In the genomic region with DNA sequence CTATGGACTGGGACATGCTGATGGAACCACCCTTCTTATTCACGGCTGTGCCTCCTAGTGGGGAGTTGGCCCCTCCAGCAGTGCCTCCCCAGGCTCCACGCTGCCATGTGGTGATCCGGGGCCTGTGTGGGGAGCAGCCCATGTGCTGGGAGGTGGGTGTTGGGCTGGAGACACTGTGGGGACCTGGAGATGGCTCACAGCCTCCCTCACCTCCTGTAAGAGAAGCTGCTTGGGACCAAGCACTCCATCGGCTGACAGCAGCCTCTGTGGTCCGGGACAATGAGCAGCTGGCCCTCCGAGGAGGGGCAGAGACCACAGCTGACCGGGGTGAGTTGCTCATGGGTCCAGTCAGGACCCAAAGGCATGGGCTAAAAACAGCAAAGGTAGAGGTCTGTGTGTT, we compare ENCODE assay signal across 1 cellular context.
TF ChIP-seq lines count a peak whose summit lies in the region.

No MANE protein-coding gene starts in this region.

TF ChIP-seq in WTC11, 78 proteins besides CTCF, POLR2A, EP300 and RAD21 (continued from another document):
- TF ChIP-seq, protein P1, sequence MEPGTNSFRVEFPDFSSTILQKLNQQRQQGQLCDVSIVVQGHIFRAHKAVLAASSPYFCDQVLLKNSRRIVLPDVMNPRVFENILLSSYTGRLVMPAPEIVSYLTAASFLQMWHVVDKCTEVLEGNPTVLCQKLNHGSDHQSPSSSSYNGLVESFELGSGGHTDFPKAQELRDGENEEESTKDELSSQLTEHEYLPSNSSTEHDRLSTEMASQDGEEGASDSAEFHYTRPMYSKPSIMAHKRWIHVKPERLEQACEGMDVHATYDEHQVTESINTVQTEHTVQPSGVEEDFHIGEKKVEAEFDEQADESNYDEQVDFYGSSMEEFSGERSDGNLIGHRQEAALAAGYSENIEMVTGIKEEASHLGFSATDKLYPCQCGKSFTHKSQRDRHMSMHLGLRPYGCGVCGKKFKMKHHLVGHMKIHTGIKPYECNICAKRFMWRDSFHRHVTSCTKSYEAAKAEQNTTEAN (CRISPR knock-in tag; IDR thresholded peaks at IDR 0.05) = no peak
- TF ChIP-seq NR1H2 (CRISPR knock-in tag; IDR thresholded peaks at IDR 0.05) = no peak
- no peak for TF ChIP-seq ZNF425 (CRISPR knock-in tag; conservative IDR thresholded peaks at IDR 0.05)
- no peak for TF ChIP-seq IRF2 (CRISPR knock-in tag; IDR thresholded peaks at IDR 0.05; ENCODE audit: borderline replicate concordance, low read depth)
- no peak for TF ChIP-seq NFATC4 (CRISPR knock-in tag; IDR thresholded peaks at IDR 0.05)
- TF ChIP-seq SMAD4 (CRISPR knock-in tag; IDR thresholded peaks at IDR 0.05) = no peak
- no peak for TF ChIP-seq ZNF263 (CRISPR knock-in tag; IDR thresholded peaks at IDR 0.05; ENCODE audit: low read depth)
- TF ChIP-seq, protein P2, sequence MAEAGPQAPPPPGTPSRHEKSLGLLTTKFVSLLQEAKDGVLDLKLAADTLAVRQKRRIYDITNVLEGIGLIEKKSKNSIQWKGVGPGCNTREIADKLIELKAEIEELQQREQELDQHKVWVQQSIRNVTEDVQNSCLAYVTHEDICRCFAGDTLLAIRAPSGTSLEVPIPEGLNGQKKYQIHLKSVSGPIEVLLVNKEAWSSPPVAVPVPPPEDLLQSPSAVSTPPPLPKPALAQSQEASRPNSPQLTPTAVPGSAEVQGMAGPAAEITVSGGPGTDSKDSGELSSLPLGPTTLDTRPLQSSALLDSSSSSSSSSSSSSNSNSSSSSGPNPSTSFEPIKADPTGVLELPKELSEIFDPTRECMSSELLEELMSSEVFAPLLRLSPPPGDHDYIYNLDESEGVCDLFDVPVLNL (CRISPR knock-in tag; IDR thresholded peaks at IDR 0.05; ENCODE audit: borderline replicate concordance, low read depth) = no peak
- no peak for TF ChIP-seq ZNF423 (CRISPR knock-in tag; IDR thresholded peaks at IDR 0.05)
